In the genomic region with DNA sequence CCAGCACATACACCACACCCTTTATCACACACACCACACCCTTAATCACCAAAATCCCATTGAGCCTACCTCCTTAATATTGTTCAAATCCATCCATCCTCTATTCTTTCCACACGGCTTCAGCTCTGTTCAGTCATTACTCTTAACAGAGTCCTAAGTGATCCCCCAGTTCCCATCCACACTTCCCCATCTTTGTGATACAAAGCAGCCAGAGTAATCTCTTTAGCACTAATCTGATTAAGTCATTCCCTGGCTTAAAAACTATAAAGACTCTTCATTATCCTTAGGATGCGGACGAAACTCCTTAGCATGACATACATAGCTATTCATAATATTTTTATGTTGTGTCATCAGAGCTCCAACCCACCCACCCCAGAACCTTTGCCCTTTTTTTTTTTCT, we compare ENCODE assay signal across 1 cellular context.
TF ChIP-seq lines count a peak whose summit lies in the region.

No MANE protein-coding gene starts in this region.

TF ChIP-seq in endothelial cell of umbilical vein, 7 proteins besides CTCF, POLR2A, EP300 and RAD21 (continued from another document):
- TF ChIP-seq FOS (IDR thresholded peaks at IDR 0.05; ENCODE audit: borderline replicate concordance, insufficient read depth, low read length) (no peak), POLR2AphosphoS5 (IDR thresholded peaks at IDR 0.05; ENCODE audit: insufficient read depth, low read depth, low read length) (no peak)
